In the genomic region with DNA sequence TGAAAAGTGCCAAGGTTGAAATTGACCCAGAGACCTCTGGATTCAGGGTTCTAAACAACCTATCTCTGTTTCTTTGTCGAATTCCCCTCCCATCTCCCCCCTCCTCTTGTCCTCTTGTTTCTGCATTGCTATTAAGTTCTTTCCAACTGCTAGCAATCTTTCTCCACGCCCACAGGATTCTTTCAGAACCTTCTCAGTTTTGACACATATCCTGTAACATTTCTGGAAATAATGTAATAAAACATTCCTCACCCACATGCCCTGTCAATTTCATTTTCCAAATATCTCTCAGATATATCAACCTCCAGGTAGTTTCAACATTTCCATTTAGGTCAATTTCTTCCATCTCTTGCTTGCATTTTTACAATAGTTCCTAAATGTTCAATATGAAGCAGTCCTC, we compare ENCODE assay signal across 22 cellular contexts.
A peak's percentile ranks its signal among the peaks of the same experiment; 100 is the strongest.
DNase-seq lines count a peak whose midpoint lies in the region; ATAC-seq and TF ChIP-seq lines count a peak whose summit lies in the region.
"Had no signal": no experiment of that assay in that cellular context is flagged by ENCODE, and none has a peak within 500 bp of the region (broad histone marks: within the 10 kb centered on the region; RNA-seq: fewer than 3 reads in every experiment).

No MANE protein-coding gene starts in this region.

- DNase-seq in NCI-H226 (peak; percentile 39), epithelial cell of esophagus (ENCODE audit: low read depth) (peak; percentile 23), sciatic nerve (ENCODE audit: low spot score) (no peak), middle frontal gyrus (ENCODE audit: extremely low spot score, low spot score) (no peak)
- DNase-seq: 8988T; ACHN; BE2C; C1 segment of cervical spinal cord; CD4-positive, alpha-beta memory T cell; CD4-positive, CD25-positive, alpha-beta regulatory T cell; CD8-positive, alpha-beta memory T cell; COR-L47; DMS 273 treated with DMSO at 0.1 percent for 48 hours; DMS153; DMS53; DMS79; DND-41; EL; GDM1 had no signal

- TF ChIP-seq CTCF in epithelial cell of esophagus (IDR thresholded peaks at IDR 0.05; ENCODE audit: insufficient read depth, low read depth, low read length, missing control alignments) = no peak

- intact Hi-C loops in sciatic nerve (cut with DNase I) = no loop called here

- ATAC-seq in HG03097 (IDR thresholded peaks at IDR 0.05; ENCODE audit: low FRiP score, unreplicated experiment) = no peak
- ATAC-seq in sciatic nerve = no peak
- ATAC-seq: GM12878 had no signal

- H3K4me3 ChIP-seq in epithelial cell of esophagus (ENCODE audit: low read length) = no peak overlapping the region
- H3K4me3 ChIP-seq: BLaER1, GM12878 had no signal

Comparison
In these comparisons a context has a peak if more than half of its experiments do, and no peak if none do; other contexts are left out.
1. DNase-seq: peak in NCI-H226 (single experiment) and epithelial cell of esophagus (single experiment); none in sciatic nerve (single experiment) and middle frontal gyrus (single experiment).